ENCODE assay signal across 10 cellular contexts in the genomic region with DNA sequence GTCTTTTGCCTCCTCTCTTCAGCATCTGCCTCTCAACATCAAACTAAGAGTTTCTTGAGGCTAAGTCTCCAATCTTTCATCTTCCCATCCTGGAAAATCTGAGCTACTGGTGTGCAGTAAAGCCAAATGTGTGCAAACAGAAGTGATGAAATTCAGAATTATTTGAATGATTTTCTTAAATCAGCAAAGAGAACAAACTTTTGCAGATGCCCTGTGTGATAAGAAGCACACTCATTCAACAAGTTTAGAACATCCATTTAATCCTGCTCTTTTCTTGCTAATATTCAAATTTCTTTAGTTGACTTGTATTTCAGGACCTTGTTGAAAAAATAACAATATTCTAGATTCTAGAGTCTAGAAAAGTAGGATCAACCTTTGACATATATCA.
A peak's percentile ranks its signal among the peaks of the same experiment; 100 is the strongest.
DNase-seq lines count a peak whose midpoint lies in the region; ATAC-seq and TF ChIP-seq lines count a peak whose summit lies in the region.
"Had no signal": no experiment of that assay in that cellular context is flagged by ENCODE, and none has a peak within 500 bp of the region (broad histone marks: within the 10 kb centered on the region; RNA-seq: fewer than 3 reads in every experiment).

No MANE protein-coding gene starts in this region.

- H3K4me1 Mint-ChIP-seq in T-helper 1 cell treated with Interleukin-12 subunit alpha and Interleukin-12 subunit beta and Interleukin-4 antibody, amounts not matched to agents 30 μg/mL and 1 μg/mL, for 36 hours (ENCODE audit: low read depth) = peaks cover 14% of the 10 kb centered on the region
- H3K4me1 Mint-ChIP-seq in GM23338 (no peaks in the 10 kb centered on the region), naive B cell (peaks cover 0 to 20% (median 14%) of the 10 kb centered on the region in 3 donors)

- TF ChIP-seq CTCF in GM23338 (conservative IDR thresholded peaks at IDR 0.05; ENCODE audit: low read depth in 2 of 2) (no peak), upper lobe of left lung (IDR thresholded peaks at IDR 0.05) (no peak), RWPE1 (conservative IDR thresholded peaks at IDR 0.05; ENCODE audit: low read depth) (no peak)

- no peaks in the 10 kb centered on the region for H4K20me1 ChIP-seq in GM23338 (replicated peaks; ENCODE audit: insufficient read depth)

- peak overlapping the region; percentile 80; the same call in 1 of the 2 replicates for H2AFZ ChIP-seq in GM23338

- peaks cover 0 to 7% (median 0%) of the 10 kb centered on the region in 4 donors for H3K9me3 ChIP-seq in upper lobe of left lung

- no peaks in the 10 kb centered on the region for H3F3A ChIP-seq in GM23338 (replicated peaks; ENCODE audit: low read depth)

- H3K9me3 Mint-ChIP-seq in T-helper 1 cell treated with Interleukin-12 subunit alpha and Interleukin-12 subunit beta and Interleukin-4 antibody, amounts not matched to agents 30 μg/mL and 1 μg/mL, for 36 hours = peaks cover 44% of the 10 kb centered on the region
- H3K9me3 Mint-ChIP-seq in GM23338 = peaks cover 31% of the 10 kb centered on the region
- H3K9me3 Mint-ChIP-seq in naive B cell = peaks cover 3 to 13% (median 6%) of the 10 kb centered on the region in 7 donors

- no peak overlapping the region for H3K27ac ChIP-seq in GM23338 (ENCODE audit: low read depth)
- no peak overlapping the region for H3K27ac ChIP-seq in upper lobe of left lung
- H3K27ac ChIP-seq in RWPE1 = no peak overlapping the region

- no peaks in the 10 kb centered on the region for H3K79me2 ChIP-seq in GM23338 (replicated peaks; ENCODE audit: insufficient read depth)

- peaks cover 10% of the 10 kb centered on the region for H3K36me3 ChIP-seq in GM23338 (ENCODE audit: insufficient read depth)
- H3K36me3 ChIP-seq in upper lobe of left lung = no peaks in the 10 kb centered on the region

- peaks cover 20% of the 10 kb centered on the region for H3K27me3 Mint-ChIP-seq in T-helper 1 cell treated with Interleukin-12 subunit alpha and Interleukin-12 subunit beta and Interleukin-4 antibody, amounts not matched to agents 30 μg/mL and 1 μg/mL, for 36 hours (ENCODE audit: low read depth)
- H3K27me3 Mint-ChIP-seq in GM23338 (ENCODE audit: insufficient read depth, low read depth, poor library complexity) = no peaks in the 10 kb centered on the region
- H3K27me3 Mint-ChIP-seq in naive B cell = no peaks in the 10 kb centered on the region

- no peaks in the 10 kb centered on the region for H3K27me3 ChIP-seq in GM23338 (ENCODE audit: insufficient read depth)
- H3K27me3 ChIP-seq in upper lobe of left lung = no peaks in the 10 kb centered on the region

- no peak overlapping the region for H3K4me2 ChIP-seq in GM23338

- H3K4me3 ChIP-seq in GM23338 (no peak overlapping the region), upper lobe of left lung (no peak overlapping the region)
- H3K4me3 ChIP-seq: lung had no signal

- H3K36me3 Mint-ChIP-seq in T-helper 1 cell treated with Interleukin-12 subunit alpha and Interleukin-12 subunit beta and Interleukin-4 antibody, amounts not matched to agents 30 μg/mL and 1 μg/mL, for 36 hours (ENCODE audit: low read depth) = peaks cover 5% of the 10 kb centered on the region
- H3K36me3 Mint-ChIP-seq in GM23338 (ENCODE audit: low read depth) (peaks cover 30% of the 10 kb centered on the region), naive B cell (no peaks in the 10 kb centered on the region)

- TF ChIP-seq POLR2A in upper lobe of left lung (IDR thresholded peaks at IDR 0.05) = no peak

- ATAC-seq in GM23338 (no peak), HG03469 (IDR thresholded peaks at IDR 0.05; ENCODE audit: unreplicated experiment) (peak; percentile 26), naive B cell (ENCODE audit: low read depth in 2 of 2) (no peak), upper lobe of left lung (ENCODE audit: low FRiP score in 2 of 2) (no peak)

- peak overlapping the region; percentile 94 for H3K27ac Mint-ChIP-seq in T-helper 1 cell treated with Interleukin-12 subunit alpha and Interleukin-12 subunit beta and Interleukin-4 antibody, amounts not matched to agents 30 μg/mL and 1 μg/mL, for 36 hours
- H3K27ac Mint-ChIP-seq in GM23338 (no peak overlapping the region), naive B cell (peak overlapping the region in 5 of 6 donors; percentile 34 to 95 (median 84))

- H3K4me3 Mint-ChIP-seq in T-helper 1 cell treated with Interleukin-12 subunit alpha and Interleukin-12 subunit beta and Interleukin-4 antibody, amounts not matched to agents 30 μg/mL and 1 μg/mL, for 36 hours = peak overlapping the region; percentile 4
- no peak overlapping the region for H3K4me3 Mint-ChIP-seq in GM23338
- H3K4me3 Mint-ChIP-seq in naive B cell = peak overlapping the region in 2 of 8 donors; percentile 18 to 32

- DNase-seq in T-helper 1 cell (no peak), GM23338 (ENCODE audit: low spot score) (no peak), naive B cell (no peak), T-helper 9 cell (no peak), upper lobe of left lung (no peak), RWPE1 (ENCODE audit: low spot score) (no peak)
- DNase-seq: 8988T had no signal

- POLR2A ChIA-PET in RWPE1 (lab: Yijun Ruan, JAX; ENCODE audit: low non-redundant PET) = no interaction called here

- peaks cover 11% of the 10 kb centered on the region for H3K9me2 ChIP-seq in GM23338 (ENCODE audit: insufficient read depth)

- CTCF ChIA-PET in RWPE1 (lab: Yijun Ruan, JAX) = no interaction called here

- no peaks in the 10 kb centered on the region for H3K4me1 ChIP-seq in GM23338 (ENCODE audit: insufficient read depth)
- H3K4me1 ChIP-seq in upper lobe of left lung = no peaks in the 10 kb centered on the region

- no peak for TF ChIP-seq EP300 in upper lobe of left lung (IDR thresholded peaks at IDR 0.05)

TF ChIP-seq in GM23338, 12 proteins besides CTCF, POLR2A, EP300 and RAD21 (continues in another document):
- TF ChIP-seq JUNB (IDR thresholded peaks at IDR 0.05; ENCODE audit: unreplicated experiment) (no peak), ZNF462 (CRISPR knock-in tag; IDR thresholded peaks at IDR 0.05) (no peak), STAT1 (IDR thresholded peaks at IDR 0.05; ENCODE audit: unreplicated experiment) (no peak)
